In the genomic region with DNA sequence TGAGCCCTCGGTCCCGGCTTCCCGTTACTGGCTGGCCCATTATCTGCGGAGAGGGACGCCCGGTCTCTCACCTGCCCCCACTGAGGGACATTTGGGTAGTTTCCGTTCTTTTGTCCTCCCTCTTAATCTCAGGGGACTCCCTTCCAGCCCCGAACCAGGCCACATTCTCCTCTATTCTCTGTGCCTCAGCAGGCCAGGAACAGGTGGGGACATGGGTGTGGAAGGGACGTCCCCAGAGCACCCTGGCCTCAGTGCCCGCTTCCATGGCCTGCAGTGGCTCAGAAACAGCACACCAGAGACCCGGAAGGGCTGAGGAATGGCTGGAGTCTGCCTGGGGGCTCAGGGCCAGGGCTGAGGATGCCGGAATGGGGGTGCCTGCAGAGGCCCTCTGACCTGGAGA, we compare ENCODE assay signal across 2 cellular contexts.
TF ChIP-seq lines count a peak whose summit lies in the region.

No MANE protein-coding gene starts in this region.

TF ChIP-seq in IMR-90, 13 proteins besides CTCF, POLR2A, EP300 and RAD21:
- no peak for TF ChIP-seq MAFK (IDR thresholded peaks at IDR 0.05; ENCODE audit: low read depth, low read length)

TF ChIP-seq in H1, 55 proteins besides CTCF, POLR2A, EP300 and RAD21:
- TF ChIP-seq SRF (IDR thresholded peaks at IDR 0.05; ENCODE audit: low read depth, low read length) (no peak), RNF2 (IDR thresholded peaks at IDR 0.05; ENCODE audit: borderline replicate concordance, low read depth, low read length, missing control alignments, poor library complexity, severe bottlenecking) (no peak), KDM1A (IDR thresholded peaks at IDR 0.05; ENCODE audit: borderline replicate concordance, low read length) (no peak), EGR1 (IDR thresholded peaks at IDR 0.05; ENCODE audit: borderline replicate concordance, low read depth, low read length) (no peak), CHD2 (IDR thresholded peaks at IDR 0.05; ENCODE audit: low read length) (no peak), TAF1 (IDR thresholded peaks at IDR 0.05; ENCODE audit: low read depth, low read length) (no peak), CEBPB (IDR thresholded peaks at IDR 0.05; ENCODE audit: low read depth, low read length) (no peak), BACH1 (IDR thresholded peaks at IDR 0.05; ENCODE audit: low read length) (no peak), SP2 (IDR thresholded peaks at IDR 0.05; ENCODE audit: low read length) (no peak), TBP (IDR thresholded peaks at IDR 0.05; ENCODE audit: low read depth, low read length) (no peak)
- TF ChIP-seq, protein P1, sequence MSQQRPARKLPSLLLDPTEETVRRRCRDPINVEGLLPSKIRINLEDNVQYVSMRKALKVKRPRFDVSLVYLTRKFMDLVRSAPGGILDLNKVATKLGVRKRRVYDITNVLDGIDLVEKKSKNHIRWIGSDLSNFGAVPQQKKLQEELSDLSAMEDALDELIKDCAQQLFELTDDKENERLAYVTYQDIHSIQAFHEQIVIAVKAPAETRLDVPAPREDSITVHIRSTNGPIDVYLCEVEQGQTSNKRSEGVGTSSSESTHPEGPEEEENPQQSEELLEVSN (IDR thresholded peaks at IDR 0.05): no peak
TF ChIP-seq in H1: peak in this region for 0.
